40 cellular contexts compared by ENCODE assay signal in genomic region chr9:32775283-32775682, GRCh38. TPM values are rescaled to one million over a fixed set of nuclear protein-coding genes. Genes with fewer than 3 reads are reported as not detected.
"Had no signal": no experiment of that assay in that cellular context is flagged by ENCODE, and none has a peak within 500 bp of the region (broad histone marks: within the 10 kb centered on the region; RNA-seq: fewer than 3 reads in every experiment).

No MANE protein-coding gene starts in this region.

- H3K4me3 ChIP-seq: MG63 had no signal

- DNase-seq: Karpas-422, Kasumi-1, MG63, MM.1S, MV-4-11, NCI-H1048, NCI-H1092, NCI-H1092 treated with DMSO at 0.1 percent for 48 hours, NCI-H1105, NCI-H1105 treated with DMSO at 0.1 percent for 48 hours, NCI-H1417, NCI-H1417 treated with DMSO at 0.1 percent for 48 hours, NCI-H1436, NCI-H1436 treated with DMSO at 0.1 percent for 48 hours, NCI-H146, NCI-H1694, NCI-H1694 treated with DMSO at 0.1 percent for 48 hours, NCI-H187, NCI-H187 treated with DMSO at 0.1 percent for 48 hours, NCI-H1930, NCI-H2029, NCI-H2029 treated with DMSO at 0.1 percent for 48 hours, NCI-H2081, NCI-H2081 treated with DMSO at 0.1 percent for 48 hours, NCI-H2107, NCI-H2171, NCI-H2171 treated with DMSO at 0.1 percent for 48 hours, NCI-H2227 treated with DMSO at 0.1 percent for 48 hours, NCI-H226, NCI-H345, NCI-H446, NCI-H446 treated with DMSO at 0.1 percent for 48 hours, NCI-H510A, NCI-H510A treated with DMSO at 0.1 percent for 48 hours, NCI-H524, NCI-H524 treated with DMSO at 0.1 percent for 48 hours had no signal

- H3K36me3 ChIP-seq: MG63 had no signal

RNA-seq across cellular contexts. Expression of gene TMEM215, which starts 8.1 kb away (rescaled TPM):
- total RNA-seq: LHCN-M2, M059J, MCF 10A, NCI-H460 had no signal
